In the genomic region with DNA sequence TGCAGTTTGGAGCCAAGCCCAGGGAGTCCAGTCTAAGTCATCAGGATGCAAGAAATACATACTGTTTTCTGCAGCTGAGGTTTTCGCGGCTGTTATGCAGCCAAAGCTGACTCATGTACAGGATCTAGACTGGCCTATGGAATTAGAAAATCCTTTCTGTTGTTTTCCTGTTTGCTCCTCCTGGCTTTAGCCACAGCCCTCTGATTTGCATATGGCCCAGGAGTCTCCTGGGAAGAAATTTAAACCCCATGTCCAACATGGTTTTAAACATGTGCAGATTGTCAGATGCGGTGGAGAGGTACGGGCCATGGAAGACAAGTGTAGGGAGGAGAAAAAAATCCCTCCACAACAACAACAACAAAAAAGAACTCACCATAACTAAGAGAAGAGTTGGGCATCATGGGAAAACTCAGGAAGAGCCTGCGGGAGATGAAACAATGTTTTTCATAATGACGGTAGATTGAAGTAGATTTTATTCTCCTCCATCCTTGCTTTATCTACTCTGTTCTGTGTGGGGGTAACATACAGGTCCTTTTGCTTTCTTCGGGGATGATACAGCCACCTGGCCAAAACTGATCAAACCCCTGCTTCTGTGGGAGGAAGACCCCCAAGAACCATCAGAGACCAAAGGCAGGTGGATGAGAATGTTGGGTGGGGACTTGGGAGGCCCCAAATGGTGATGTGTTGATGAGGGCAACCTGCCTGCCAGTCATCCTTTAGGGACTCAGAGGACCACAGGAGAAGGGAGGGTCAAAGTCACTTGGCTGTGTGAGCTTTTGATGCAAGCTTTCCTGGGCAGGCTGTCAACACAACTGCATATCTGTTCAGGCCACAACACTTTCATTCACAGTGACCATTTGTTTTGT, we compare ENCODE assay signal across 8 cellular contexts. TPM values are rescaled to one million over a fixed set of nuclear protein-coding genes. Genes with fewer than 3 reads are reported as not detected.
DNase-seq lines count a peak whose midpoint lies in the region; ATAC-seq and TF ChIP-seq lines count a peak whose summit lies in the region.

No MANE protein-coding gene starts in this region.

- TF ChIP-seq EP300 in upper lobe of left lung (IDR thresholded peaks at IDR 0.05) (no peak), esophagus muscularis mucosa (IDR thresholded peaks at IDR 0.05) (no peak)

- BruUV-seq in Calu3 (replicated peaks; lab: Mats Ljungman, UMichigan) = TSS peak; percentile 95

- no peak for TF ChIP-seq POLR2A in upper lobe of left lung (IDR thresholded peaks at IDR 0.05)
- TF ChIP-seq POLR2A in esophagus muscularis mucosa (IDR thresholded peaks at IDR 0.05; ENCODE audit: low read depth) = no peak

- no peaks in the 10 kb centered on the region for H3K36me3 ChIP-seq in kidney epithelial cell (ENCODE audit: control insufficient read depth, insufficient read depth, low read length)
- no peaks in the 10 kb centered on the region for H3K36me3 ChIP-seq in upper lobe of left lung
- H3K36me3 ChIP-seq in esophagus muscularis mucosa = no peaks in the 10 kb centered on the region

- H3K4me1 ChIP-seq in upper lobe of left lung (peaks cover 6 to 14% (median 8%) of the 10 kb centered on the region in 4 donors), esophagus muscularis mucosa (peaks cover 0 to 15% (median 9%) of the 10 kb centered on the region in 4 donors)

- H3K4me3 Mint-ChIP-seq in Calu3 (ENCODE audit: low read depth, unreplicated experiment) = peak overlapping the region; percentile 6
- no peak overlapping the region for H3K4me3 Mint-ChIP-seq in activated naive CD8-positive, alpha-beta T cell treated with anti-CD3 and anti-CD28 coated beads for 36 hours

- H3K27ac ChIP-seq in upper lobe of left lung (no peak overlapping the region), esophagus muscularis mucosa (replicated peaks in 1 of 4) (no peak overlapping the region)

- no peaks in the 10 kb centered on the region for H3K9me3 Mint-ChIP-seq in Calu3 (ENCODE audit: low read depth, unreplicated experiment)
- no peaks in the 10 kb centered on the region for H3K9me3 Mint-ChIP-seq in activated naive CD8-positive, alpha-beta T cell treated with anti-CD3 and anti-CD28 coated beads for 36 hours

- WGBS in upper lobe of left lung, 2 donors = 51% methylated on average over 7 of the region's 7 CpGs
- 59% methylated on average over 7 of the region's 7 CpGs for WGBS in esophagus muscularis mucosa

- TF ChIP-seq CTCF in Calu3 (IDR thresholded peaks at IDR 0.05; ENCODE audit: unreplicated experiment) (no peak), kidney epithelial cell (IDR thresholded peaks at IDR 0.05; ENCODE audit: insufficient read depth, low read length, poor library complexity, severe bottlenecking) (no peak), upper lobe of left lung (IDR thresholded peaks at IDR 0.05) (no peak), esophagus muscularis mucosa (IDR thresholded peaks at IDR 0.05) (no peak)

- intact Hi-C loops in Calu3 (cut with micrococcal nuclease; ENCODE audit: unreplicated experiment) = no loop called here
- intact Hi-C loops in esophagus muscularis mucosa (cut with DNase I) = no loop called here

- no peaks in the 10 kb centered on the region for H3K27me3 Mint-ChIP-seq in Calu3 (ENCODE audit: unreplicated experiment)
- no peaks in the 10 kb centered on the region for H3K27me3 Mint-ChIP-seq in activated naive CD8-positive, alpha-beta T cell treated with anti-CD3 and anti-CD28 coated beads for 36 hours

- H3K27ac Mint-ChIP-seq in Calu3 (ENCODE audit: unreplicated experiment) = peak overlapping the region; percentile 99
- H3K27ac Mint-ChIP-seq in activated naive CD8-positive, alpha-beta T cell treated with anti-CD3 and anti-CD28 coated beads for 36 hours = peak overlapping the region; percentile 88

- H3K27me3 ChIP-seq in kidney epithelial cell (ENCODE audit: control insufficient read depth, insufficient read depth, low read length) = no peaks in the 10 kb centered on the region
- no peaks in the 10 kb centered on the region for H3K27me3 ChIP-seq in upper lobe of left lung
- H3K27me3 ChIP-seq in esophagus muscularis mucosa = peaks cover 0 to 13% (median 0%) of the 10 kb centered on the region in 4 donors

- ATAC-seq in upper lobe of left lung (ENCODE audit: low FRiP score in 2 of 2) (no peak), HG03354 (IDR thresholded peaks at IDR 0.05; ENCODE audit: poor library complexity, severe bottlenecking, unreplicated experiment) (no peak)

- no peak overlapping the region for H3K4me3 ChIP-seq in kidney epithelial cell (ENCODE audit: low read depth, low read length)
- no peak overlapping the region for H3K4me3 ChIP-seq in upper lobe of left lung
- no peak overlapping the region for H3K4me3 ChIP-seq in esophagus muscularis mucosa

- H3K9me3 ChIP-seq in upper lobe of left lung (no peaks in the 10 kb centered on the region), esophagus muscularis mucosa (no peaks in the 10 kb centered on the region)

- peaks cover 19% of the 10 kb centered on the region for H3K36me3 Mint-ChIP-seq in Calu3 (ENCODE audit: insufficient read depth, unreplicated experiment)
- no peaks in the 10 kb centered on the region for H3K36me3 Mint-ChIP-seq in activated naive CD8-positive, alpha-beta T cell treated with anti-CD3 and anti-CD28 coated beads for 36 hours

- DNase-seq in Calu3 (peak; percentile 51), HT-29 (ENCODE audit: low spot score) (peak; percentile 83), kidney epithelial cell (ENCODE audit: low read depth) (peak; percentile 73), upper lobe of left lung (no peak), esophagus muscularis mucosa (ENCODE audit: extremely low spot score) (no peak)
- no peak for DNase-seq in activated naive CD8-positive, alpha-beta T cell treated with anti-CD3 and anti-CD28 coated beads for 36 hours
- DNase-seq in effector CD8-positive, alpha-beta T cell (lab: John Stamatoyannopoulos, UW) = no peak

- CTCF ChIA-PET in Calu3 (lab: Charles Lee) = interaction anchor here (0.6 kb wide), 1 partner anchor 421 kb away, joined by 3 read pairs; no protein-coding TSS in a partner anchor

- peaks cover 38% of the 10 kb centered on the region for H3K4me1 Mint-ChIP-seq in Calu3 (ENCODE audit: low read depth, unreplicated experiment)
- peaks cover 29% of the 10 kb centered on the region for H3K4me1 Mint-ChIP-seq in activated naive CD8-positive, alpha-beta T cell treated with anti-CD3 and anti-CD28 coated beads for 36 hours

RNA-seq across cellular contexts. Expression of a gene that starts 29.8 kb away (rescaled TPM):
- 75.4 and 78.3 TPM in 2 replicates for total RNA-seq in Calu3 (2022)
- total RNA-seq in HT-29 (2014; rRNA removed; shearing (Covaris generic)) = 10.4 and 11.2 TPM in 2 replicates
- total RNA-seq in activated naive CD8-positive, alpha-beta T cell treated with anti-CD3 and anti-CD28 coated beads for 36 hours = 10 to 100 TPM; 15.1 to 17.9 TPM
- total RNA-seq in kidney epithelial cell = 40.7 and 50.5 TPM in 2 replicates
- 10 to 100 TPM; 24.0 to 52.3 (median 35.7) TPM for total RNA-seq in upper lobe of left lung
- total RNA-seq in esophagus muscularis mucosa = 10 to 100 TPM; 25.3 to 61.8 (median 38.9) TPM

Comparison
In these comparisons a context has a peak if more than half of its experiments do, and no peak if none do; other contexts are left out.
1. DNase-seq: peak in Calu3 (single experiment), HT-29 (single experiment) and kidney epithelial cell (single experiment); none in activated naive CD8-positive, alpha-beta T cell treated with anti-CD3 and anti-CD28 coated beads for 36 hours (single experiment), effector CD8-positive, alpha-beta T cell (single experiment), upper lobe of left lung (0 of 2) and esophagus muscularis mucosa (single experiment).